In genomic region chr11:48049036-48049435, GRCh38 we compare ENCODE assay signal across 21 cellular contexts.
DNase-seq lines count a peak whose midpoint lies in the region; ATAC-seq, FAIRE-seq and TF ChIP-seq lines count a peak whose summit lies in the region.
"Had no signal": no experiment of that assay in that cellular context is flagged by ENCODE, and none has a peak within 500 bp of the region (broad histone marks: within the 10 kb centered on the region; RNA-seq: fewer than 3 reads in every experiment).

No MANE protein-coding gene starts in this region.

- H3K9ac ChIP-seq in kidney (ENCODE audit: low read length in 2 of 2): no peak overlapping the region
- H3K9ac ChIP-seq: neural progenitor cell had no signal

- DNase-seq in activated CD4-positive, alpha-beta memory T cell treated with anti-CD3 and anti-CD28 coated beads, Interleukin-2, amount 10 ng/mL, durations not matched to agents 7 days and 5 days: no peak
- DNase-seq in activated CD4-positive, alpha-beta memory T cell treated with anti-CD3 and anti-CD28 coated beads for 36 hours: no peak
- DNase-seq in Panc1 (ENCODE audit: low read depth, low spot score) (no peak), kidney (peak; percentile 23), stomach (no peak), NCI-H2081 (lab: John Stamatoyannopoulos, UW) (no peak), NK-92 (lab: John Stamatoyannopoulos, UW; ENCODE audit: unreplicated experiment) (no peak)
- no peak for DNase-seq in activated CD8-positive, alpha-beta memory T cell treated with anti-CD3 and anti-CD28 coated beads, Interleukin-2, amount 50 U/mL, for 48 hours
- DNase-seq: ACHN; activated B cell treated with CpG ODN at 0.5 μM for 24 hours; cerebellar nuclear complex; gastrocnemius medialis; NCI-H2029 treated with DMSO at 0.1 percent for 48 hours; NCI-H526; stimulated activated CD4-positive, alpha-beta T cell treated with anti-CD3 and anti-CD28 coated beads, Interleukin-2, amount 100 ng/mL, for 24 hours; transverse colon had no signal

- H3K9me3 ChIP-seq in Panc1 (ENCODE audit: control insufficient read depth, insufficient read depth, low read depth, low read length) (no peaks in the 10 kb centered on the region), kidney (ENCODE audit: control insufficient read depth in 1 of 2, low read length in 2 of 2) (no peaks in the 10 kb centered on the region), stomach (no peaks in the 10 kb centered on the region)
- H3K9me3 ChIP-seq: gastrocnemius medialis, transverse colon had no signal

- WGBS in stomach, 5 donors: 79 to 90% (median 89%) methylated on average over 6 of the region's 6 CpGs

- POLR2A ChIA-PET in activated CD4-positive, alpha-beta memory T cell treated with anti-CD3 and anti-CD28 coated beads, Interleukin-2, amount 10 ng/mL, durations not matched to agents 7 days and 5 days (lab: Charles Lee): no interaction called here
- POLR2A ChIA-PET in activated CD4-positive, alpha-beta memory T cell treated with anti-CD3 and anti-CD28 coated beads for 36 hours (lab: Charles Lee): interaction anchor here (0.6 kb wide), 1 partner anchor 106 kb away, joined by 4 read pairs; no protein-coding TSS in a partner anchor
- POLR2A ChIA-PET in Panc1 (lab: Charles Lee): no interaction called here

- H3K4me3 ChIP-seq in Panc1 (ENCODE audit: low read depth in 2 of 2, low read length in 2 of 2): no peak overlapping the region
- H3K4me3 ChIP-seq in kidney (ENCODE audit: low read length in 2 of 2): no peak overlapping the region
- H3K4me3 ChIP-seq in stomach: no peak overlapping the region
- H3K4me3 ChIP-seq: gastrocnemius medialis, neural progenitor cell, transverse colon had no signal

- FAIRE-seq in kidney (lab: Jason Lieb, UNC): no peak
- FAIRE-seq: endothelial cell of umbilical vein, H54, RCC 7860 had no signal

- H3K27me3 Mint-ChIP-seq in activated CD4-positive, alpha-beta memory T cell treated with anti-CD3 and anti-CD28 coated beads, Interleukin-2, amount 10 ng/mL, durations not matched to agents 7 days and 5 days: no peaks in the 10 kb centered on the region
- H3K27me3 Mint-ChIP-seq in activated CD4-positive, alpha-beta memory T cell treated with anti-CD3 and anti-CD28 coated beads for 36 hours: no peaks in the 10 kb centered on the region
- H3K27me3 Mint-ChIP-seq: activated B cell treated with CpG ODN at 0.5 μM for 24 hours; activated naive CD8-positive, alpha-beta T cell had no signal

- TSS peak; percentile 42 for BruUV-seq in Panc1 (replicated peaks; lab: Mats Ljungman, UMichigan)

- in situ Hi-C loops in Panc1 (cut with HindIII; ENCODE audit: low pct_unique_long_range_greater_than_20kb, low sequenced_read_pairs): no loop called here

- no peak for TF ChIP-seq EP300 in stomach (IDR thresholded peaks at IDR 0.05)

- H3K36me3 ChIP-seq in Panc1 (ENCODE audit: control insufficient read depth, insufficient read depth, low read length) (no peaks in the 10 kb centered on the region), kidney (ENCODE audit: control insufficient read depth in 1 of 2, insufficient read depth in 2 of 2, low read length in 2 of 2) (no peaks in the 10 kb centered on the region), stomach (no peaks in the 10 kb centered on the region)
- H3K36me3 ChIP-seq: gastrocnemius medialis, neural progenitor cell, transverse colon had no signal

- peaks cover 77% of the 10 kb centered on the region for H3K4me1 Mint-ChIP-seq in activated CD4-positive, alpha-beta memory T cell treated with anti-CD3 and anti-CD28 coated beads, Interleukin-2, amount 10 ng/mL, durations not matched to agents 7 days and 5 days
- peaks cover 66% of the 10 kb centered on the region for H3K4me1 Mint-ChIP-seq in activated CD4-positive, alpha-beta memory T cell treated with anti-CD3 and anti-CD28 coated beads for 36 hours (ENCODE audit: low read depth)

- no peaks in the 10 kb centered on the region for H3K9me3 Mint-ChIP-seq in activated CD4-positive, alpha-beta memory T cell treated with anti-CD3 and anti-CD28 coated beads, Interleukin-2, amount 10 ng/mL, durations not matched to agents 7 days and 5 days
- H3K9me3 Mint-ChIP-seq in activated CD4-positive, alpha-beta memory T cell treated with anti-CD3 and anti-CD28 coated beads for 36 hours: no peaks in the 10 kb centered on the region
- H3K9me3 Mint-ChIP-seq: activated B cell treated with CpG ODN at 0.5 μM for 24 hours, neural progenitor cell had no signal

- H3K27me3 ChIP-seq in Panc1 (ENCODE audit: control insufficient read depth, insufficient read depth, low read length) (no peaks in the 10 kb centered on the region), stomach (no peaks in the 10 kb centered on the region)
- H3K27me3 ChIP-seq: gastrocnemius medialis, neural progenitor cell, transverse colon had no signal

- TF ChIP-seq POLR2A in stomach (IDR thresholded peaks at IDR 0.05): no peak

- H3K4me3 Mint-ChIP-seq in activated CD4-positive, alpha-beta memory T cell treated with anti-CD3 and anti-CD28 coated beads, Interleukin-2, amount 10 ng/mL, durations not matched to agents 7 days and 5 days: no peak overlapping the region
- H3K4me3 Mint-ChIP-seq in activated CD4-positive, alpha-beta memory T cell treated with anti-CD3 and anti-CD28 coated beads for 36 hours: no peak overlapping the region
- H3K4me3 Mint-ChIP-seq: activated B cell treated with CpG ODN at 0.5 μM for 24 hours; activated naive CD8-positive, alpha-beta T cell; neural progenitor cell had no signal

- TF ChIP-seq CTCF in Panc1 (IDR thresholded peaks at IDR 0.05): no peak
- TF ChIP-seq CTCF in kidney (IDR thresholded peaks at IDR 0.05; ENCODE audit: borderline replicate concordance, extremely low read depth, insufficient read depth): no peak
- TF ChIP-seq CTCF in stomach (IDR thresholded peaks at IDR 0.05): no peak

- H3K4me1 ChIP-seq in Panc1 (ENCODE audit: control insufficient read depth, insufficient read depth, low read length): peaks cover 29% of the 10 kb centered on the region
- H3K4me1 ChIP-seq in kidney (ENCODE audit: control insufficient read depth in 1 of 2, insufficient read depth in 1 of 2, low read depth in 1 of 2, low read length in 2 of 2): peaks cover 23 to 24% of the 10 kb centered on the region in 2 donors
- peaks cover 33 to 88% (median 49%) of the 10 kb centered on the region in 4 donors for H3K4me1 ChIP-seq in stomach

- peaks cover 54% of the 10 kb centered on the region for H3K36me3 Mint-ChIP-seq in activated CD4-positive, alpha-beta memory T cell treated with anti-CD3 and anti-CD28 coated beads, Interleukin-2, amount 10 ng/mL, durations not matched to agents 7 days and 5 days (ENCODE audit: low read depth)
- peaks cover 5% of the 10 kb centered on the region for H3K36me3 Mint-ChIP-seq in activated CD4-positive, alpha-beta memory T cell treated with anti-CD3 and anti-CD28 coated beads for 36 hours

- intact Hi-C loops in activated CD4-positive, alpha-beta memory T cell treated with anti-CD3 and anti-CD28 coated beads for 36 hours (cut with micrococcal nuclease): no loop called here
- intact Hi-C loops in Panc1 (cut with micrococcal nuclease; ENCODE audit: unreplicated experiment) (no loop called here), kidney (cut with DNase I) (no loop called here), stomach (cut with DNase I; ENCODE audit: low total_unique reads) (loop anchor here (10.0 kb wide), 1 partner anchor 56 kb away; no protein-coding TSS in a partner anchor)

- CTCF ChIA-PET in activated CD4-positive, alpha-beta memory T cell treated with anti-CD3 and anti-CD28 coated beads, Interleukin-2, amount 10 ng/mL, durations not matched to agents 7 days and 5 days (lab: Charles Lee): no interaction called here
- CTCF ChIA-PET in activated CD4-positive, alpha-beta memory T cell treated with anti-CD3 and anti-CD28 coated beads for 36 hours (lab: Charles Lee): no interaction called here
- CTCF ChIA-PET in Panc1 (lab: Charles Lee): no interaction called here

- ATAC-seq in Panc1: no peak
- ATAC-seq: gastrocnemius medialis had no signal

- H3K27ac ChIP-seq in Panc1 (ENCODE audit: low read length) (no peak overlapping the region), kidney (ENCODE audit: low read depth in 2 of 2, low read length in 2 of 2) (peak overlapping the region in 1 of 2 donors; percentile 54), stomach (peak overlapping the region in 3 of 5 donors; percentile 37 to 57 (median 39))
- H3K27ac ChIP-seq: gastrocnemius medialis, transverse colon had no signal

- H3K27ac Mint-ChIP-seq in activated CD4-positive, alpha-beta memory T cell treated with anti-CD3 and anti-CD28 coated beads, Interleukin-2, amount 10 ng/mL, durations not matched to agents 7 days and 5 days: peak overlapping the region; percentile 10
- no peak overlapping the region for H3K27ac Mint-ChIP-seq in activated CD4-positive, alpha-beta memory T cell treated with anti-CD3 and anti-CD28 coated beads for 36 hours
- H3K27ac Mint-ChIP-seq: activated B cell treated with CpG ODN at 0.5 μM for 24 hours; activated naive CD8-positive, alpha-beta T cell had no signal
